Comparison of ENCODE assay signal across 8 cellular contexts in the genomic region with DNA sequence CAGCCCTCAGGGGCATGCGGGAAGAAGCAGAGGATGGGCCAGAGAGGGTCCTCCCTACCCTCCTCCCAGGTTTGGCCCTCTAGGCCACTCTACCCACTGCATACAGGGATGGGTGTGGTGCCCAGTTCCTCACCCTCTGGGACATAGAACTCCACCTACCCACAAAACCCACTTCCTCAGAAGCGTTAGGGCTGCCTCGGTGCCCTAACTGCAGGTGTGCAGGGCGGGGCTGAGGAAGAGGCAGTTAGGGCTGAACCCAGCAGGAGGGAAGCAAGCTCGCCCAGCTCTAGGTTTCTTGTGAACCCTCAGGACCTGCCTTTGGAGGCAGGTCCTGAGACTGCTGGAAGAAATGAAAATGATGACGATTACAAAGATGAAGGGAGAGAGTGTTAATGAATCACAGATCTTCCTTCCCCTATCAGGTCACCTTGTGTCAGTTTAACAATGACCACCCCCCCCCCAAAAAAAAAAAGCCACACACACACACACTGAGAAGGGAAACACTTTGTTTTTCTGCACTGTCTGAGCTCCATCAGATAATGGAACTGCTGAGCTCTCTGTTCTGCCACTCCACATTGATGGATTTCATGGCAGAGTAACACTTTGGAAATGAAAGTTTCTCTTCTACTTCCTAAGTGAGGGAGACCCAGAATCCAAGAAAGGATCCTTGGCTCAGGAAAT.
DNase-seq lines count a peak whose midpoint lies in the region; ATAC-seq and FAIRE-seq lines count a peak whose summit lies in the region.

No MANE protein-coding gene starts in this region.

- ATAC-seq in HG03108 (IDR thresholded peaks at IDR 0.05; ENCODE audit: unreplicated experiment) (peak; percentile 92), left ventricle myocardium superior (peak; percentile 64)

- FAIRE-seq in GM19239 (lab: Jason Lieb, UNC), result no peak

- in situ Hi-C loops in ACHN (cut with HindIII; ENCODE audit: low pct_ligation_motif_present, low pct_unique_long_range_greater_than_20kb, low sequenced_read_pairs), result no loop called here

- intact Hi-C loops in left ventricle myocardium superior (cut with micrococcal nuclease), result no loop called here

- DNase-seq in GM19239 (ENCODE audit: insufficient read length, low spot score) (peak; percentile 40), left ventricle myocardium superior (peak; percentile 38), NCI-H187 treated with DMSO at 0.1 percent for 48 hours (lab: John Stamatoyannopoulos, UW) (no peak), Ammon's horn (ENCODE audit: low spot score) (no peak), ACHN (no peak), UCSD-AML1 (lab: John Stamatoyannopoulos, UW; ENCODE audit: unreplicated experiment) (no peak)
- peak; percentile 50 for DNase-seq in activated CD4-positive, CD25-positive, alpha-beta regulatory T cell treated with anti-CD3 and anti-CD28 coated beads, Interleukin-2, amount 50 U/mL, for 16 hours (ENCODE audit: low read depth, low spot score)

Comparison
In these comparisons a context has a peak if more than half of its experiments do, and no peak if none do; other contexts are left out.
1. DNase-seq: peak in GM19239 (single experiment), activated CD4-positive, CD25-positive, alpha-beta regulatory T cell treated with anti-CD3 and anti-CD28 coated beads, Interleukin-2, amount 50 U/mL, for 16 hours (single experiment) and left ventricle myocardium superior (single experiment); none in NCI-H187 treated with DMSO at 0.1 percent for 48 hours (single experiment), Ammon's horn (single experiment), ACHN (single experiment) and UCSD-AML1 (single experiment).